In the genomic region with DNA sequence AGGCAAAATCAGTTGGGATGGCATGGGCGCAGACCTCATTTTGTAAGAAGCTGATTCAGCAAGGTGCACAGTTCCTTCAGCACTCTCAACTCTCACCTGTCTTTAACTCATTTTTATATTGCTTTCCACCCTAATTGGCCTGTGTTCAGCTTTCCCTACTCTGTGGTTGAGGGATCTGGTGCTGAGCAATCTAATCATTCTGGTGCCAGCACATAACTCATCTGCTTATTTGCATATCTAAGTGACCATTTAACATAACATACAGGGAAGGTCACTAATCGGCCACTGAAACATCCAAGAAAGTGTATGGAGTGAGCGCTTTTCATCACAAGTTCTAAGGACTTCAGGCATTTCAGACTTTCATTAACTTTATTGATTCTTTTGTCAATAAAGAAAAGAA, we compare ENCODE assay signal across 20 cellular contexts.
DNase-seq lines count a peak whose midpoint lies in the region; TF ChIP-seq lines count a peak whose summit lies in the region.
"Had no signal": no experiment of that assay in that cellular context is flagged by ENCODE, and none has a peak within 500 bp of the region (broad histone marks: within the 10 kb centered on the region; RNA-seq: fewer than 3 reads in every experiment).

No MANE protein-coding gene starts in this region.

- H3K27ac ChIP-seq in BLaER1 (peak overlapping the region; percentile 96), OCI-LY7 (ENCODE audit: low read depth, low read length, poor library complexity, severe bottlenecking) (no peak overlapping the region)
- H3K27ac ChIP-seq: 22Rv1, RWPE1 had no signal

- DNase-seq in DMS79 treated with DMSO at 0.1 percent for 48 hours (lab: John Stamatoyannopoulos, UW) (peak; percentile 24), DMS79 (lab: John Stamatoyannopoulos, UW) (no peak), RPMI7951 (ENCODE audit: low read depth) (peak; percentile 26), islet precursor cell (peak; percentile 35), OCI-LY7 (ENCODE audit: low spot score) (no peak), cerebellar cortex (ENCODE audit: low spot score) (no peak)
- DNase-seq: Calu3, Kasumi-1, MV-4-11, NCI-H1105, NCI-H1436 treated with DMSO at 0.1 percent for 48 hours, NCI-H2029 treated with DMSO at 0.1 percent for 48 hours, NCI-H2171, NCI-H524, NCI-H774, SHP77 had no signal

- H3K4me1 ChIP-seq in BLaER1: peaks cover 76% of the 10 kb centered on the region
- H3K4me1 ChIP-seq in OCI-LY7 (ENCODE audit: insufficient read depth, low read length, poor library complexity, severe bottlenecking): peaks cover 46% of the 10 kb centered on the region

- intact Hi-C loops in OCI-LY7 (cut with micrococcal nuclease; ENCODE audit: unreplicated experiment): no loop called here

- H3K36me3 ChIP-seq in BLaER1 (no peaks in the 10 kb centered on the region), OCI-LY7 (ENCODE audit: insufficient read depth, low read length) (no peaks in the 10 kb centered on the region)

- POLR2A ChIA-PET in OCI-LY7 (lab: Charles Lee): no interaction called here

- TF ChIP-seq CTCF in OCI-LY7 (conservative IDR thresholded peaks at IDR 0.05; ENCODE audit: low read length): no peak

- H3K4me3 ChIP-seq in BLaER1 (no peak overlapping the region), OCI-LY7 (ENCODE audit: low read depth, low read length, poor library complexity, severe bottlenecking) (no peak overlapping the region)
- H3K4me3 ChIP-seq: K562 had no signal

- no peaks in the 10 kb centered on the region for H3K27me3 ChIP-seq in BLaER1

- H3K4me2 ChIP-seq in BLaER1 (peak overlapping the region; percentile 95), OCI-LY7 (ENCODE audit: low read length) (no peak overlapping the region)

- H3K79me2 ChIP-seq in OCI-LY7 (ENCODE audit: insufficient read depth, low read depth, low read length): no peaks in the 10 kb centered on the region

- no peaks in the 10 kb centered on the region for H3K9me3 ChIP-seq in BLaER1
- no peaks in the 10 kb centered on the region for H3K9me3 ChIP-seq in OCI-LY7 (ENCODE audit: low read length)

- H3K9me2 ChIP-seq in OCI-LY7 (ENCODE audit: insufficient read depth, low read length): no peaks in the 10 kb centered on the region

- BruUV-seq in OCI-LY7 (replicated peaks; lab: Mats Ljungman, UMichigan): no TSS peak

- no peak overlapping the region for H3K9ac ChIP-seq in BLaER1

- H4K20me1 ChIP-seq in BLaER1 (no peaks in the 10 kb centered on the region), OCI-LY7 (ENCODE audit: insufficient read depth, low read length) (no peaks in the 10 kb centered on the region)

- H2AFZ ChIP-seq in OCI-LY7 (ENCODE audit: low read length): no peak overlapping the region

- CTCF ChIA-PET in OCI-LY7 (lab: Charles Lee; ENCODE audit: unreplicated experiment): no interaction called here

Comparison
In these comparisons a context has a peak if more than half of its experiments do, and no peak if none do; other contexts are left out.
1. DNase-seq: peak in DMS79 treated with DMSO at 0.1 percent for 48 hours (single experiment), RPMI7951 (single experiment) and islet precursor cell (single experiment); none in DMS79 (single experiment), OCI-LY7 (single experiment) and cerebellar cortex (single experiment).